ENCODE assay signal across 8 cellular contexts in the genomic region with DNA sequence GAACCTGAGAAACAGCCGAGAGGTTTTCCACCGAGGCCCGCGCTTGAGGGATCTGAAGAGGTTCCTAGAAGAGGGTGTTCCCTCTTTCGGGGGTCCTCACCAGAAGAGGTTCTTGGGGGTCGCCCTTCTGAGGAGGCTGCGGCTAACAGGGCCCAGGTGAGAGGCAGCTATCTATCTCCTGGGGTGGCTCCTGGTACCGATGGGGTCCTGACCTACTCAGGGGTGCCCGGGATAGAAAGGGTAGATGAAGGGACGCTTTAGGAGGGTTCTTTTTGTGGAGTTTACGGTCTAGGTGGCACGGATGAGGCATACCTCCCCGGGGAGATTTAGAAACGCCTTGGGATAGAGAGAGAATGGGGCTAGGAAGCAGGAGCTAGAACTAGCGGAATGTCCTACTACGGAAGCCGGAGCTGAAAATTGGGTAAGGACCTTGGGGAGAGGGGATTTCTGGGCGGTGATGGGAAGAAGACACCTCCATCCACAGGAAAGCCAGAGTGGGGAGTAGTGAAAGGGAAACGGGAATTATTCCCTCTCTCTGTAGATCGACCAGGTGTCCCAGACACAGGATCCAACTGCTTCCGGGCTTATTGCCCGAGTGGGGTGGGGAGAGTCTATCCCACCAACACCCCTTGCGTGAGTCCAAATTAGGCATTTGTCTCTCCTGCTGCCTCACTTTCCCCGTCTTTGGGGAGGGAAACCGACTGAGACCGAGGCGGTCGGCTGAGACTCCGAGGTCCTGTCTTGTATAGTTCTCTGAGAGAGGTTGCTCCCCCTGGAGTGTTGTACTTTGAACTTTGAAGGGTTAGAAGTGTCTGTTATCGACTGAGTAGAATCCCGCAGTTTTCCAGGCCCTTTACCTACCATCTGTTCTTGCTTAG. TPM values are rescaled to one million over a fixed set of nuclear protein-coding genes. Genes with fewer than 3 reads are reported as not detected.
DNase-seq lines count a peak whose midpoint lies in the region; ATAC-seq and TF ChIP-seq lines count a peak whose summit lies in the region.

No MANE protein-coding gene starts in this region.

- H3K9me3 ChIP-seq in T-helper 17 cell (ENCODE audit: control insufficient read depth, low read length, poor library complexity, severe bottlenecking) (no peaks in the 10 kb centered on the region), colonic mucosa (no peaks in the 10 kb centered on the region), right lobe of liver (no peaks in the 10 kb centered on the region), thymus (ENCODE audit: control insufficient read depth) (no peaks in the 10 kb centered on the region)

- H3K27ac Mint-ChIP-seq in T-helper 17 cell, result peak overlapping the region; percentile 99

- H3K4me1 ChIP-seq in colonic mucosa, result peaks cover 4% of the 10 kb centered on the region
- peaks cover 0 to 32% (median 3%) of the 10 kb centered on the region in 4 donors for H3K4me1 ChIP-seq in right lobe of liver
- H3K4me1 ChIP-seq in thymus (ENCODE audit: control insufficient read depth, insufficient read depth, low read length), result peaks cover 15% of the 10 kb centered on the region

- H3K9ac ChIP-seq in colonic mucosa (ENCODE audit: low read depth in 2 of 2, low read length in 2 of 2), result peak overlapping the region; percentile 89 to 96

- no peaks in the 10 kb centered on the region for H3K27me3 ChIP-seq in colonic mucosa
- no peaks in the 10 kb centered on the region for H3K27me3 ChIP-seq in right lobe of liver
- no peaks in the 10 kb centered on the region for H3K27me3 ChIP-seq in thymus (ENCODE audit: control insufficient read depth, insufficient read depth)

- H3K27me3 Mint-ChIP-seq in T-helper 17 cell, result no peaks in the 10 kb centered on the region

- H3K36me3 ChIP-seq in colonic mucosa (no peaks in the 10 kb centered on the region), right lobe of liver (no peaks in the 10 kb centered on the region), thymus (ENCODE audit: control insufficient read depth, insufficient read depth) (no peaks in the 10 kb centered on the region)

- no peak for TF ChIP-seq POLR2A in right lobe of liver (IDR thresholded peaks at IDR 0.05)

- TF ChIP-seq CTCF in colonic mucosa (IDR thresholded peaks at IDR 0.05), result no peak
- no peak for TF ChIP-seq CTCF in right lobe of liver (IDR thresholded peaks at IDR 0.05)

- peaks cover 8% of the 10 kb centered on the region for H3K36me3 Mint-ChIP-seq in T-helper 17 cell (ENCODE audit: low read depth)

- H3K4me1 Mint-ChIP-seq in T-helper 17 cell, result peaks cover 40% of the 10 kb centered on the region

- H3K4me3 Mint-ChIP-seq in T-helper 17 cell, result peak overlapping the region; percentile 99

- 0% methylated on average over 21 of the region's 31 CpGs for WGBS in right lobe of liver (ENCODE audit: insufficient coverage, low coverage, low lambda C conversion rate, missing lambda C conversion rate)
- under 1% methylated on average over 31 of the region's 31 CpGs for WGBS in thymus

- peak overlapping the region; percentile 93 for H3K27ac ChIP-seq in colonic mucosa
- H3K27ac ChIP-seq in right lobe of liver, result peak overlapping the region; percentile 84 to 90 (median 88)
- H3K27ac ChIP-seq in thymus (ENCODE audit: low read depth), result peak overlapping the region; percentile 97

- DNase-seq in NCI-H2227 (lab: John Stamatoyannopoulos, UW; ENCODE audit: unreplicated experiment) (peak; percentile 15), NCI-H2227 treated with DMSO at 0.1 percent for 48 hours (lab: John Stamatoyannopoulos, UW) (no peak), T-helper 17 cell (no peak), colonic mucosa (peak; percentile 65), right lobe of liver (peak in 2 of 3 donors; percentile 28 to 56), mesenteric fat pad (ENCODE audit: low spot score) (no peak)

- intact Hi-C loops in colonic mucosa (cut with DNase I) (loop anchor here (10.0 kb wide), 1 partner anchor 252 kb away; the partner anchor contains the start of gene HERPUD1), right lobe of liver (cut with DNase I) (no loop called here)

- ATAC-seq in HG03066 (IDR thresholded peaks at IDR 0.05; ENCODE audit: low read depth, unreplicated experiment) (peak; percentile 8), T-helper 17 cell (no peak), right lobe of liver (peak; percentile 2 to 31 (median 23))

- H3K4me3 ChIP-seq in colonic mucosa, result peak overlapping the region; percentile 95
- H3K4me3 ChIP-seq in right lobe of liver, result peak overlapping the region; percentile 91 to 94 (median 91)
- peak overlapping the region; percentile 96 for H3K4me3 ChIP-seq in thymus (ENCODE audit: low read length)

RNA-seq across cellular contexts. Expression of gene RSPRY1, which starts 0.7 kb away (rescaled TPM):
- total RNA-seq in T-helper 17 cell, result 10 to 100 TPM; 19.1 to 23.8 TPM
- total RNA-seq in colonic mucosa, result 10 to 100 TPM; 33.7 to 51.0 TPM
- total RNA-seq in right lobe of liver, result 10 to 100 TPM; 18.0 to 26.1 (median 22.9) TPM
- 19.4 TPM for polyA plus RNA-seq in thymus
- total RNA-seq in mesenteric fat pad, result 26.0 TPM

RNA-seq across cellular contexts. Expression of gene PSME3IP1, which starts 1.0 kb away (rescaled TPM):
- total RNA-seq in T-helper 17 cell, result 100 to 1,000 TPM; 109 to 118 TPM
- 100 to 1,000 TPM in 1 of 2 donors, 10 to 100 TPM in 1; 80.9 to 108 TPM for total RNA-seq in colonic mucosa
- 10 to 100 TPM; 26.2 to 61.8 (median 34.5) TPM for total RNA-seq in right lobe of liver
- 93.1 TPM for polyA plus RNA-seq in thymus
- total RNA-seq in mesenteric fat pad, result 61.1 TPM

RNA-seq across cellular contexts. Expression of gene ARL2BP, which starts 58.2 kb away (rescaled TPM):
- total RNA-seq in T-helper 17 cell (10 to 100 TPM; 37.0 to 39.6 TPM), colonic mucosa (10 to 100 TPM; 28.6 to 32.7 TPM), right lobe of liver (10 to 100 TPM; 19.3 to 26.8 (median 22.0) TPM), mesenteric fat pad (52.0 TPM)
- polyA plus RNA-seq in thymus, result 54.7 TPM

Comparison
In these comparisons a context has a peak if more than half of its experiments do, and no peak if none do; other contexts are left out.
1. DNase-seq: peak in NCI-H2227 (single experiment), colonic mucosa (single experiment) and right lobe of liver (2 of 3); none in NCI-H2227 treated with DMSO at 0.1 percent for 48 hours (single experiment), T-helper 17 cell (0 of 3) and mesenteric fat pad (single experiment).
2. Peak in every context shown above with its lines, with median percentiles within 50 percentile points of each other: H3K27ac ChIP-seq and H3K4me3 ChIP-seq.